In genomic region chr19:40193587-40193849, GRCh38 we compare ENCODE assay signal across 16 cellular contexts. TPM values are rescaled to one million over a fixed set of nuclear protein-coding genes. Genes with fewer than 3 reads are reported as not detected.
DNase-seq lines count a peak whose midpoint lies in the region; ATAC-seq, FAIRE-seq and TF ChIP-seq lines count a peak whose summit lies in the region.
"Had no signal": no experiment of that assay in that cellular context is flagged by ENCODE, and none has a peak within 500 bp of the region (broad histone marks: within the 10 kb centered on the region; RNA-seq: fewer than 3 reads in every experiment).

No MANE protein-coding gene starts in this region.

- H3K4me3 Mint-ChIP-seq in astrocyte (ENCODE audit: unreplicated experiment): peak overlapping the region; percentile 20
- peak overlapping the region in 8 of 10 donors; percentile 23 to 87 (median 66) for H3K4me3 Mint-ChIP-seq in naive thymus-derived CD8-positive, alpha-beta T cell

- H3K9me3 Mint-ChIP-seq in astrocyte (ENCODE audit: unreplicated experiment): no peaks in the 10 kb centered on the region
- H3K9me3 Mint-ChIP-seq in naive thymus-derived CD8-positive, alpha-beta T cell: no peaks in the 10 kb centered on the region
- H3K9me3 Mint-ChIP-seq: activated CD8-positive, alpha-beta T cell treated with anti-CD3 and anti-CD28 coated beads for 36 hours had no signal

- H3K4me3 ChIP-seq in DND-41 (ENCODE audit: low read depth in 1 of 2, low read length in 2 of 2) (no peak overlapping the region), astrocyte (ENCODE audit: insufficient read depth, low read depth, low read length) (no peak overlapping the region)
- H3K4me3 ChIP-seq: testis had no signal

- H3K4me2 ChIP-seq in DND-41 (ENCODE audit: insufficient read depth, low read length): peak overlapping the region; percentile 71; the same call in 1 of the 2 replicates
- H3K4me2 ChIP-seq in astrocyte (ENCODE audit: low read length): peak overlapping the region; percentile 88

- ATAC-seq in DND-41 (ENCODE audit: insufficient read depth, low read depth) (no peak), HG02840 (IDR thresholded peaks at IDR 0.05; ENCODE audit: low FRiP score, unreplicated experiment) (no peak)
- ATAC-seq in naive thymus-derived CD8-positive, alpha-beta T cell: no peak
- ATAC-seq: activated CD8-positive, alpha-beta T cell treated with anti-CD3 and anti-CD28 coated beads for 36 hours had no signal

- H3K27ac ChIP-seq in DND-41 (ENCODE audit: low read length): no peak overlapping the region
- H3K27ac ChIP-seq in astrocyte (ENCODE audit: low read depth, low read length): no peak overlapping the region
- H3K27ac ChIP-seq: testis had no signal

- POLR2A ChIA-PET in naive thymus-derived CD8-positive, alpha-beta T cell (lab: Charles Lee): no interaction called here

- H4K20me1 ChIP-seq in DND-41 (ENCODE audit: insufficient read depth, low read length): no peaks in the 10 kb centered on the region; the same call in 1 of the 2 replicates
- H4K20me1 ChIP-seq in astrocyte (ENCODE audit: insufficient read depth, low read length): peaks cover 16% of the 10 kb centered on the region

- H2AFZ ChIP-seq in DND-41 (ENCODE audit: low read depth, low read length) (no peak overlapping the region), astrocyte (ENCODE audit: low read depth, low read length) (no peak overlapping the region)

- H3K9ac ChIP-seq in DND-41 (ENCODE audit: low read depth, low read length): no peak overlapping the region
- no peak overlapping the region for H3K9ac ChIP-seq in astrocyte (ENCODE audit: low read length)

- no peak for TF ChIP-seq CTCF in DND-41 (IDR thresholded peaks at IDR 0.05; ENCODE audit: borderline replicate concordance, extremely low read depth, low read length, poor library complexity, severe bottlenecking)
- TF ChIP-seq CTCF in astrocyte (IDR thresholded peaks at IDR 0.05; ENCODE audit: insufficient read depth, low read depth, low read length): no peak

- H3K4me1 Mint-ChIP-seq in astrocyte (ENCODE audit: low read depth, unreplicated experiment): peaks cover 7% of the 10 kb centered on the region
- H3K4me1 Mint-ChIP-seq in naive thymus-derived CD8-positive, alpha-beta T cell: peaks cover 15 to 38% (median 31%) of the 10 kb centered on the region in 4 donors

- no peaks in the 10 kb centered on the region for H3K27me3 Mint-ChIP-seq in astrocyte (ENCODE audit: low read depth, unreplicated experiment)
- H3K27me3 Mint-ChIP-seq in naive thymus-derived CD8-positive, alpha-beta T cell: no peaks in the 10 kb centered on the region
- H3K27me3 Mint-ChIP-seq: activated CD8-positive, alpha-beta T cell treated with anti-CD3 and anti-CD28 coated beads for 36 hours had no signal

- H3K4me1 ChIP-seq in DND-41 (ENCODE audit: insufficient read depth, low read length) (peaks cover 26% of the 10 kb centered on the region), astrocyte (ENCODE audit: insufficient read depth, low read length) (peaks cover 12% of the 10 kb centered on the region)

- FAIRE-seq in astrocyte (lab: Jason Lieb, UNC): no peak
- FAIRE-seq: endometrium had no signal

- peaks cover 6% of the 10 kb centered on the region for H3K36me3 Mint-ChIP-seq in astrocyte (ENCODE audit: low read depth, unreplicated experiment)
- H3K36me3 Mint-ChIP-seq in naive thymus-derived CD8-positive, alpha-beta T cell: peaks cover 0 to 3% (median 0%) of the 10 kb centered on the region in 3 donors

- H3K27me3 ChIP-seq in DND-41 (ENCODE audit: insufficient read depth, low read length, poor library complexity) (no peaks in the 10 kb centered on the region), astrocyte (ENCODE audit: insufficient read depth, low read length) (no peaks in the 10 kb centered on the region)
- H3K27me3 ChIP-seq: testis had no signal

- DNase-seq in AG20443 (ENCODE audit: low spot score) (peak; percentile 42), DND-41 (no peak), astrocyte (ENCODE audit: low read depth) (peak; percentile 38), COLO829 (ENCODE audit: low spot score) (no peak), GOT3 (lab: John Stamatoyannopoulos, UW) (no peak), DMS79 treated with DMSO at 0.1 percent for 48 hours (lab: John Stamatoyannopoulos, UW) (no peak)
- no peak for DNase-seq in naive thymus-derived CD8-positive, alpha-beta T cell
- DNase-seq: activated CD8-positive, alpha-beta T cell treated with anti-CD3 and anti-CD28 coated beads for 36 hours; GDM1; NCI-H1048; SHP77; testis had no signal

- H3K27ac Mint-ChIP-seq in astrocyte (ENCODE audit: unreplicated experiment): peak overlapping the region; percentile 75
- H3K27ac Mint-ChIP-seq in naive thymus-derived CD8-positive, alpha-beta T cell: peak overlapping the region in 3 of 10 donors; percentile 26 to 61 (median 39)
- H3K27ac Mint-ChIP-seq: activated CD8-positive, alpha-beta T cell treated with anti-CD3 and anti-CD28 coated beads for 36 hours had no signal

- H3K79me2 ChIP-seq in DND-41 (ENCODE audit: insufficient read depth, low read length) (peaks cover 8% of the 10 kb centered on the region), astrocyte (ENCODE audit: insufficient read depth, low read length) (peaks cover 8% of the 10 kb centered on the region)

- H3K9me3 ChIP-seq in DND-41 (ENCODE audit: insufficient read depth, low read length, severe bottlenecking) (no peaks in the 10 kb centered on the region), astrocyte (ENCODE audit: insufficient read depth, low read depth, low read length) (no peaks in the 10 kb centered on the region)
- H3K9me3 ChIP-seq: testis had no signal

- H3K36me3 ChIP-seq in DND-41 (ENCODE audit: insufficient read depth, low read length) (peaks cover 3% of the 10 kb centered on the region; the same call in 1 of the 2 replicates), astrocyte (ENCODE audit: insufficient read depth, low read length) (no peaks in the 10 kb centered on the region)

RNA-seq across cellular contexts. Expression of gene MAP3K10, which starts 2.3 kb away (rescaled TPM):
- total RNA-seq in astrocyte: 17.2 and 19.0 TPM in 2 replicates
- total RNA-seq in naive thymus-derived CD8-positive, alpha-beta T cell: 10 to 100 TPM; 35.4 to 35.6 TPM
- under 1 TPM; 0.15 to 0.58 (median 0.35) TPM for polyA plus RNA-seq in naive thymus-derived CD8-positive, alpha-beta T cell

RNA-seq across cellular contexts. Expression of gene TTC9B, which starts 24.7 kb away (rescaled TPM):
- not detected in 2 replicates for total RNA-seq in astrocyte
- not detected for total RNA-seq in naive thymus-derived CD8-positive, alpha-beta T cell
- polyA plus RNA-seq in naive thymus-derived CD8-positive, alpha-beta T cell: not detected
- total RNA-seq: activated CD8-positive, alpha-beta T cell treated with anti-CD3 and anti-CD28 coated beads for 36 hours; cardiac septum; posterior vena cava had no signal

RNA-seq across cellular contexts. Expression of gene CCNP, which starts 33.0 kb away (rescaled TPM):
- total RNA-seq in astrocyte: 0.43 and 0.62 TPM in 2 replicates
- 1 to 10 TPM; 2.3 to 2.6 TPM for total RNA-seq in naive thymus-derived CD8-positive, alpha-beta T cell
- under 1 TPM in 1 of 3 donors, not detected in 2; 0.14 TPM for polyA plus RNA-seq in naive thymus-derived CD8-positive, alpha-beta T cell
- total RNA-seq: activated CD8-positive, alpha-beta T cell treated with anti-CD3 and anti-CD28 coated beads for 36 hours had no signal

Comparison
In these comparisons a context has a peak if more than half of its experiments do, and no peak if none do; other contexts are left out.
1. DNase-seq: peak in AG20443 (single experiment) and astrocyte (single experiment); none in DND-41 (single experiment), naive thymus-derived CD8-positive, alpha-beta T cell (0 of 10), COLO829 (single experiment), GOT3 (single experiment) and DMS79 treated with DMSO at 0.1 percent for 48 hours (single experiment).